ENCODE assay signal across 19 cellular contexts in the genomic region with DNA sequence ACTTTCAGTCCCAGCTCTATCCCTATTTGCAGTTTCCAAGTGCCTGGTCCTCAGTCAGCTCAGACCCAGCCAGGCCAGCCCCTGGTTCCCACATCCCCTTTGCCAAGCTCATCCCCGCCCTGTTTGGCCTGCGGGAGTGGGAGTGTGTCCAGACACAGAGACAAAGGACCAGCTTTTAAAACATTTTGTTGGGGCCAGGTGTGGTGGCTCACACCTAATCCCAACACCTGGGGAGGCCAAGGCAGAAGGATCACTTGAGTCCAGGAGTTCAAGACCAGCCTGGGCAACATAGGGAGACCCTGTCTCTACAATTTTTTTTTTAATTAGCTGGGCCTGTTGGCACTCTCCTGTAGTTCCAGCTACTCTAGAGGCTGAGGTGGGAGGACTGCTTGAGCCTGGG. TPM values are rescaled to one million over a fixed set of nuclear protein-coding genes. Genes with fewer than 3 reads are reported as not detected.
DNase-seq lines count a peak whose midpoint lies in the region; ATAC-seq and TF ChIP-seq lines count a peak whose summit lies in the region.
"Had no signal": no experiment of that assay in that cellular context is flagged by ENCODE, and none has a peak within 500 bp of the region (broad histone marks: within the 10 kb centered on the region; RNA-seq: fewer than 3 reads in every experiment).

No MANE protein-coding gene starts in this region.

- H3K4me3 ChIP-seq in dorsolateral prefrontal cortex (no peak overlapping the region), osteoblast (ENCODE audit: insufficient read depth, low read length) (no peak overlapping the region), neural progenitor cell (no peak overlapping the region)
- H3K4me3 ChIP-seq: HAP-1 had no signal

- H3K4me2 ChIP-seq in osteoblast (ENCODE audit: insufficient read depth, low read length) (no peak overlapping the region), neural progenitor cell (no peak overlapping the region)

- no peak for ATAC-seq in activated T-helper 17 cell treated with anti-CD3 and anti-CD28 coated beads, Interleukin-2, amount 50 U/mL, for 72 hours (replicated peaks)
- no peak for ATAC-seq in GM18868 (IDR thresholded peaks at IDR 0.05; ENCODE audit: unreplicated experiment)

- H3K4me3 Mint-ChIP-seq in activated T-helper 17 cell treated with anti-CD3 and anti-CD28 coated beads, Interleukin-2, amount 50 U/mL, for 72 hours, result no peak overlapping the region
- no peak overlapping the region for H3K4me3 Mint-ChIP-seq in neural progenitor cell
- H3K4me3 Mint-ChIP-seq: CD4-positive, alpha-beta memory T cell; HFFc6 had no signal

- no peaks in the 10 kb centered on the region for H3K36me3 Mint-ChIP-seq in activated T-helper 17 cell treated with anti-CD3 and anti-CD28 coated beads, Interleukin-2, amount 50 U/mL, for 72 hours (ENCODE audit: low read depth)
- no peaks in the 10 kb centered on the region for H3K36me3 Mint-ChIP-seq in neural progenitor cell
- H3K36me3 Mint-ChIP-seq: CD4-positive, alpha-beta memory T cell had no signal

- H3K36me3 ChIP-seq in osteoblast (ENCODE audit: insufficient read depth, low read length) (no peaks in the 10 kb centered on the region), neural progenitor cell (no peaks in the 10 kb centered on the region)
- H3K36me3 ChIP-seq: HAP-1 had no signal

- no peak overlapping the region for H3K9ac ChIP-seq in neural progenitor cell

- no peaks in the 10 kb centered on the region for H3K9me3 ChIP-seq in osteoblast (ENCODE audit: low read depth, low read length)
- H3K9me3 ChIP-seq in neural progenitor cell (ENCODE audit: low read depth), result no peaks in the 10 kb centered on the region
- H3K9me3 ChIP-seq: HAP-1 had no signal

- peak overlapping the region in 37 of 59 donors; percentile 8 to 90 (median 48) for H3K27ac ChIP-seq in dorsolateral prefrontal cortex
- no peak overlapping the region for H3K27ac ChIP-seq in osteoblast (ENCODE audit: low read depth, low read length)
- no peak overlapping the region for H3K27ac ChIP-seq in neural progenitor cell

- TF ChIP-seq CTCF in dorsolateral prefrontal cortex (IDR thresholded peaks at IDR 0.05 in 54 of 56, conservative IDR thresholded peaks at IDR 0.05 in 2 of 56; ENCODE audit: low read depth in 1 of 56, partially characterized antibody in 56 of 56) (no peak), osteoblast (IDR thresholded peaks at IDR 0.05; ENCODE audit: extremely low read depth, low read depth, low read length) (no peak), neural progenitor cell (IDR thresholded peaks at IDR 0.05) (no peak)

- H3K27ac Mint-ChIP-seq in activated T-helper 17 cell treated with anti-CD3 and anti-CD28 coated beads, Interleukin-2, amount 50 U/mL, for 72 hours, result peak overlapping the region; percentile 25
- H3K27ac Mint-ChIP-seq in neural progenitor cell, result no peak overlapping the region
- H3K27ac Mint-ChIP-seq: CD4-positive, alpha-beta memory T cell; HFFc6 had no signal

- H3K27me3 Mint-ChIP-seq in activated T-helper 17 cell treated with anti-CD3 and anti-CD28 coated beads, Interleukin-2, amount 50 U/mL, for 72 hours, result no peaks in the 10 kb centered on the region
- H3K27me3 Mint-ChIP-seq in neural progenitor cell (ENCODE audit: insufficient read depth, low read depth), result peaks cover 13% of the 10 kb centered on the region
- H3K27me3 Mint-ChIP-seq: CD4-positive, alpha-beta memory T cell had no signal

- H3K27me3 ChIP-seq in dorsolateral prefrontal cortex (no peaks in the 10 kb centered on the region), osteoblast (ENCODE audit: insufficient read depth, low read length) (no peaks in the 10 kb centered on the region), neural progenitor cell (no peaks in the 10 kb centered on the region)

- H3K4me1 Mint-ChIP-seq in activated T-helper 17 cell treated with anti-CD3 and anti-CD28 coated beads, Interleukin-2, amount 50 U/mL, for 72 hours, result no peaks in the 10 kb centered on the region
- no peaks in the 10 kb centered on the region for H3K4me1 Mint-ChIP-seq in neural progenitor cell
- H3K4me1 Mint-ChIP-seq: CD4-positive, alpha-beta memory T cell had no signal

- H3K79me2 ChIP-seq in osteoblast (ENCODE audit: insufficient read depth, low read length) (no peaks in the 10 kb centered on the region), neural progenitor cell (ENCODE audit: low read depth) (no peaks in the 10 kb centered on the region)

- H2AFZ ChIP-seq in osteoblast (ENCODE audit: low read length), result no peak overlapping the region
- no peak overlapping the region for H2AFZ ChIP-seq in neural progenitor cell (replicated peaks)

- H4K20me1 ChIP-seq in osteoblast (ENCODE audit: insufficient read depth, low read length) (no peaks in the 10 kb centered on the region), neural progenitor cell (ENCODE audit: low read depth) (no peaks in the 10 kb centered on the region)

- intact Hi-C loops in dorsolateral prefrontal cortex (cut with DNase I), result loop anchor here (5.0 kb wide), 4 partner anchors 42 to 212 kb away; partner anchors contain the start of gene KANSL1 (in 2 of the 2)

- no peaks in the 10 kb centered on the region for H3K9me3 Mint-ChIP-seq in activated T-helper 17 cell treated with anti-CD3 and anti-CD28 coated beads, Interleukin-2, amount 50 U/mL, for 72 hours
- H3K9me3 Mint-ChIP-seq in neural progenitor cell, result no peaks in the 10 kb centered on the region
- H3K9me3 Mint-ChIP-seq: CD4-positive, alpha-beta memory T cell; HFFc6 had no signal

- no peaks in the 10 kb centered on the region for H3F3A ChIP-seq in neural progenitor cell (ENCODE audit: low read depth)

- DNase-seq in dorsolateral prefrontal cortex, result no peak
- DNase-seq in osteoblast (ENCODE audit: insufficient read length, low spot score, missing footprints), result peak; percentile 34
- no peak for DNase-seq in neural progenitor cell (ENCODE audit: low spot score)
- no peak for DNase-seq in occipital lobe (lab: John Stamatoyannopoulos, UW)
- DNase-seq: Calu3; CD4-positive, alpha-beta memory T cell; COR-L47; DMS53; DMS79 treated with DMSO at 0.1 percent for 48 hours; GF-D8; GOT3; HFFc6 had no signal

- H3K4me1 ChIP-seq in osteoblast (ENCODE audit: insufficient read depth, low read length), result peaks cover 8% of the 10 kb centered on the region
- no peaks in the 10 kb centered on the region for H3K4me1 ChIP-seq in neural progenitor cell
- H3K4me1 ChIP-seq: HAP-1 had no signal

RNA-seq across cellular contexts. Expression of gene STH, which starts 1.7 kb away (rescaled TPM):
- not detected for total RNA-seq in activated T-helper 17 cell treated with anti-CD3 and anti-CD28 coated beads, Interleukin-2, amount 50 U/mL, for 72 hours
- total RNA-seq in dorsolateral prefrontal cortex (10 to 100 TPM in 84 of 120 experiments, 1 to 10 TPM in 36; 1.8 to 35.0 (median 12.2) TPM), osteoblast (not detected in 2 replicates), neural progenitor cell (ENCODE audit: low replicate concordance) (not detected in 2 replicates), occipital lobe (3.9 TPM)
- total RNA-seq: A172; A673; Calu3; CD4-positive, alpha-beta memory T cell; Daoy; G401; HFFc6 had no signal

Comparison
In these comparisons a context has a peak if more than half of its experiments do, and no peak if none do; other contexts are left out.
1. H3K27ac ChIP-seq: peak in dorsolateral prefrontal cortex (37 of 59); none in osteoblast (single experiment) and neural progenitor cell (single experiment).